ENCODE assay signal across 25 cellular contexts in genomic region chr5:2899311-2899710, GRCh38.
DNase-seq lines count a peak whose midpoint lies in the region; ATAC-seq, FAIRE-seq and TF ChIP-seq lines count a peak whose summit lies in the region.
"Had no signal": no experiment of that assay in that cellular context is flagged by ENCODE, and none has a peak within 500 bp of the region (broad histone marks: within the 10 kb centered on the region; RNA-seq: fewer than 3 reads in every experiment).

No MANE protein-coding gene starts in this region.

- TF ChIP-seq CTCF in MM.1S (IDR thresholded peaks at IDR 0.05; ENCODE audit: low read length) (no peak), H1 (IDR thresholded peaks at IDR 0.05; ENCODE audit: control extremely low read depth in 1 of 3, insufficient read depth in 1 of 3, low read depth in 1 of 3, low read length in 3 of 3) (no peak), testis (IDR thresholded peaks at IDR 0.05) (no peak), mucosa of descending colon (IDR thresholded peaks at IDR 0.05) (no peak)

- no peaks in the 10 kb centered on the region for H3K79me1 ChIP-seq in H1 (ENCODE audit: low read depth, low read length)
- H3K79me1 ChIP-seq in neuronal stem cell (ENCODE audit: low read depth, low read length), result no peaks in the 10 kb centered on the region

- H4K20me1 ChIP-seq in MM.1S (ENCODE audit: insufficient read depth, low read length) (no peaks in the 10 kb centered on the region), H1 (replicated peaks in 1 of 2; ENCODE audit: control insufficient read depth in 1 of 2, insufficient read depth in 2 of 2, low read length in 2 of 2) (no peaks in the 10 kb centered on the region)
- H4K20me1 ChIP-seq: BLaER1 treated with 17β-estradiol and CSF1 and Interleukin-3, amounts not matched to agents 10 nM and 100 nM had no signal

- no peaks in the 10 kb centered on the region for H3F3A ChIP-seq in MM.1S (ENCODE audit: insufficient read depth, low read length)

- peak; percentile 77 for DNase-seq in MM.1S
- DNase-seq in H1 (ENCODE audit: low read depth in 1 of 2, low spot score in 2 of 2), result peak in 1 of 2 experiments; percentile 35
- no peak for DNase-seq in neuronal stem cell (ENCODE audit: low spot score)
- DNase-seq in testis, result peak; percentile 8
- DNase-seq in mucosa of descending colon, result no peak
- no peak for DNase-seq in epidermal melanocyte (ENCODE audit: insufficient read length, low spot score)
- DNase-seq in NCI-H82 (lab: John Stamatoyannopoulos, UW), result no peak
- DNase-seq: AML-193; CD4-positive, alpha-beta T cell; H7; Kasumi-1; MV-4-11; NCI-H1105 treated with DMSO at 0.1 percent for 48 hours; NCI-H146; NCI-H2029; NCI-H446 treated with DMSO at 0.1 percent for 48 hours; NCI-H526; Right ventricle myocardium superior; RPMI8226 had no signal

- H3K23me2 ChIP-seq in H1 (ENCODE audit: low read depth, low read length), result no peaks in the 10 kb centered on the region

- H4K8ac ChIP-seq in H1 (ENCODE audit: extremely low read depth, insufficient read depth, low read length) (peak overlapping the region; percentile 28; the same call in 1 of the 2 replicates), neuronal stem cell (ENCODE audit: low read depth, low read length) (no peak overlapping the region)

- H3K14ac ChIP-seq in H1 (ENCODE audit: insufficient read length) (no peak overlapping the region), neuronal stem cell (ENCODE audit: low read length) (no peak overlapping the region)

- intact Hi-C loops in testis (cut with DNase I; ENCODE audit: low total_unique reads), result no loop called here
- intact Hi-C loops in mucosa of descending colon (cut with DNase I, micrococcal nuclease), result no loop called here

- H2BK15ac ChIP-seq in H1 (ENCODE audit: low read length), result no peak overlapping the region
- H2BK15ac ChIP-seq in neuronal stem cell (ENCODE audit: low read length), result no peak overlapping the region

- H3K27ac ChIP-seq in MM.1S (ENCODE audit: low read length) (no peak overlapping the region; the same call in 1 of the 2 replicates), H1 (ENCODE audit: low read depth, low read length) (no peak overlapping the region), neuronal stem cell (replicated peaks; ENCODE audit: low read length) (no peak overlapping the region), testis (no peak overlapping the region)
- H3K27ac ChIP-seq: BLaER1 treated with 17β-estradiol and CSF1 and Interleukin-3, amounts not matched to agents 10 nM and 100 nM; SJSA1 had no signal

- H3K79me2 ChIP-seq in MM.1S (ENCODE audit: low read length) (no peaks in the 10 kb centered on the region), H1 (ENCODE audit: control insufficient read depth in 1 of 2, insufficient read depth in 2 of 2, low read length in 2 of 2) (no peaks in the 10 kb centered on the region)

- H2BK5ac ChIP-seq in H1 (ENCODE audit: low read depth, low read length), result no peak overlapping the region
- no peak overlapping the region for H2BK5ac ChIP-seq in neuronal stem cell (ENCODE audit: low read length)

- H3K4me1 ChIP-seq in MM.1S (ENCODE audit: low read length), result peaks cover 11% of the 10 kb centered on the region
- no peaks in the 10 kb centered on the region for H3K4me1 ChIP-seq in H1 (replicated peaks in 1 of 4; ENCODE audit: control insufficient read depth in 3 of 4, insufficient read depth in 4 of 4, low read length in 3 of 4)
- H3K4me1 ChIP-seq in neuronal stem cell (ENCODE audit: control insufficient read depth in 2 of 2, insufficient read depth in 1 of 2, low read depth in 1 of 2, low read length in 2 of 2), result peaks cover 3% of the 10 kb centered on the region in 2 donors
- no peaks in the 10 kb centered on the region for H3K4me1 ChIP-seq in testis
- no peaks in the 10 kb centered on the region for H3K4me1 ChIP-seq in mucosa of descending colon (ENCODE audit: low read depth)
- H3K4me1 ChIP-seq: SJSA1 had no signal

- H2AFZ ChIP-seq in MM.1S (ENCODE audit: low read length), result peak overlapping the region; percentile 10; the same call in 1 of the 2 replicates
- H2AFZ ChIP-seq in H1 (ENCODE audit: low read length), result no peak overlapping the region
- no peak overlapping the region for H2AFZ ChIP-seq in neuronal stem cell (ENCODE audit: low read length)

- H4K91ac ChIP-seq in H1 (replicated peaks; ENCODE audit: insufficient read length, low read length) (no peak overlapping the region), neuronal stem cell (ENCODE audit: low read depth, low read length, poor library complexity) (no peak overlapping the region)

- H3K4me2 ChIP-seq in MM.1S (ENCODE audit: low read depth, low read length) (0 out of 2 replicates have a peak overlapping the region, but pooled peaks have one; percentile 1), H1 (ENCODE audit: insufficient read depth in 1 of 2, low read depth in 2 of 2, low read length in 2 of 2) (no peak overlapping the region), neuronal stem cell (ENCODE audit: insufficient read depth, low read length, poor library complexity, severe bottlenecking) (no peak overlapping the region)
- H3K4me2 ChIP-seq: BLaER1 treated with 17β-estradiol and CSF1 and Interleukin-3, amounts not matched to agents 10 nM and 100 nM had no signal

- H3K9me3 ChIP-seq in MM.1S (replicated peaks; ENCODE audit: insufficient read depth, low read length) (no peaks in the 10 kb centered on the region), H1 (ENCODE audit: insufficient read depth in 2 of 2, low read depth in 1 of 2, low read length in 1 of 2) (0 out of 4 replicates have a peak, but pooled peaks cover 0 to 2% of the 10 kb centered on the region in 2 experiments), neuronal stem cell (replicated peaks in 1 of 2; ENCODE audit: control insufficient read depth in 2 of 2, insufficient read depth in 1 of 2, low read depth in 1 of 2, low read length in 2 of 2) (no peaks in the 10 kb centered on the region), testis (no peaks in the 10 kb centered on the region), mucosa of descending colon (peaks cover 32% of the 10 kb centered on the region)
- H3K9me3 ChIP-seq: BLaER1 treated with 17β-estradiol and CSF1 and Interleukin-3, amounts not matched to agents 10 nM and 100 nM had no signal

- no peaks in the 10 kb centered on the region for H3K27me3 ChIP-seq in MM.1S (replicated peaks; ENCODE audit: insufficient read depth, low read length)
- no peaks in the 10 kb centered on the region for H3K27me3 ChIP-seq in H1 (replicated peaks in 1 of 4; ENCODE audit: control insufficient read depth in 3 of 4, extremely low read depth in 1 of 4, insufficient read depth in 3 of 4, low read length in 3 of 4)
- no peaks in the 10 kb centered on the region for H3K27me3 ChIP-seq in neuronal stem cell (ENCODE audit: control insufficient read depth in 3 of 3, insufficient read depth in 3 of 3, low read depth in 1 of 3, low read length in 3 of 3)
- H3K27me3 ChIP-seq in testis, result no peaks in the 10 kb centered on the region
- H3K27me3 ChIP-seq: BLaER1 treated with 17β-estradiol and CSF1 and Interleukin-3, amounts not matched to agents 10 nM and 100 nM; SJSA1 had no signal

- H3K4me3 ChIP-seq in MM.1S (ENCODE audit: low read length) (no peak overlapping the region), H1 (ENCODE audit: extremely low read depth in 1 of 4, insufficient read depth in 2 of 4, low read depth in 3 of 4, low read length in 4 of 4) (no peak overlapping the region), neuronal stem cell (ENCODE audit: low read length in 2 of 2) (no peak overlapping the region), testis (no peak overlapping the region), mucosa of descending colon (no peak overlapping the region)
- H3K4me3 ChIP-seq: BLaER1 treated with 17β-estradiol and CSF1 and Interleukin-3, amounts not matched to agents 10 nM and 100 nM; K562; SJSA1 had no signal

- TF ChIP-seq EP300 in H1 (IDR thresholded peaks at IDR 0.05; ENCODE audit: borderline replicate concordance in 1 of 2, low read depth in 2 of 2, low read length in 2 of 2), result no peak

- no peak for ATAC-seq in mucosa of descending colon
- no peak for ATAC-seq in GM18519 (IDR thresholded peaks at IDR 0.05; ENCODE audit: low FRiP score, unreplicated experiment)
- ATAC-seq: K562 had no signal

- H3K36me3 ChIP-seq in MM.1S (replicated peaks; ENCODE audit: insufficient read depth, low read length), result no peaks in the 10 kb centered on the region
- no peaks in the 10 kb centered on the region for H3K36me3 ChIP-seq in H1 (ENCODE audit: control insufficient read depth in 2 of 4, insufficient read depth in 4 of 4, low read length in 3 of 4)
- no peaks in the 10 kb centered on the region for H3K36me3 ChIP-seq in neuronal stem cell (replicated peaks in 1 of 2; ENCODE audit: control insufficient read depth in 2 of 2, insufficient read depth in 2 of 2, low read length in 2 of 2)
- no peaks in the 10 kb centered on the region for H3K36me3 ChIP-seq in testis (ENCODE audit: low read depth, missing control alignments)
- no peaks in the 10 kb centered on the region for H3K36me3 ChIP-seq in mucosa of descending colon (ENCODE audit: low read depth)
- H3K36me3 ChIP-seq: BLaER1 treated with 17β-estradiol and CSF1 and Interleukin-3, amounts not matched to agents 10 nM and 100 nM; SJSA1 had no signal

- H3K9me2 ChIP-seq in MM.1S (replicated peaks; ENCODE audit: insufficient read depth, low read length), result no peaks in the 10 kb centered on the region

- no peak overlapping the region for H3K56ac ChIP-seq in H1 (replicated peaks; ENCODE audit: insufficient read length, low read depth, low read length)

- H2BK12ac ChIP-seq in H1 (ENCODE audit: low read depth, low read length) (no peak overlapping the region), neuronal stem cell (ENCODE audit: low read length) (no peak overlapping the region)

- 97% methylated on average over 9 of the region's 9 CpGs; no CpG with 5 or more reads in 1 of the 2 experiments for WGBS in H1 (ENCODE audit: extremely low coverage in 1 of 2, insufficient coverage in 1 of 2, insufficient read length in 1 of 2, insufficient replicate concordance in 2 of 2, low coverage in 1 of 2, low lambda C conversion rate in 2 of 2, missing lambda C conversion rate in 1 of 2), 2 experiments
- no CpG with 5 or more reads among the region's 9 CpGs for WGBS in neuronal stem cell (ENCODE audit: extremely low coverage in 2 of 2, insufficient read length in 2 of 2, insufficient replicate concordance in 1 of 2), 2 donors
- WGBS in testis, 2 donors, result 82 to 85% methylated on average over 9 of the region's 9 CpGs

- H2BK120ac ChIP-seq in H1 (replicated peaks; ENCODE audit: low read depth, low read length) (no peak overlapping the region), neuronal stem cell (ENCODE audit: low read depth, low read length) (no peak overlapping the region)

- no peak overlapping the region for H2BK20ac ChIP-seq in H1 (ENCODE audit: low read length)

- FAIRE-seq in H1 (lab: Jason Lieb, UNC), result no peak
- FAIRE-seq: D721Med, HTR-8/SVneo, K562 had no signal

- H3K4ac ChIP-seq in H1 (replicated peaks; ENCODE audit: insufficient read length, low read depth, low read length) (no peak overlapping the region), neuronal stem cell (ENCODE audit: low read length) (no peak overlapping the region)

- H3K18ac ChIP-seq in H1 (ENCODE audit: extremely low read depth, low read length) (no peak overlapping the region), neuronal stem cell (ENCODE audit: low read length) (peak overlapping the region; percentile 75)

- no peak overlapping the region for H3K23ac ChIP-seq in H1 (ENCODE audit: insufficient read length)
- H3K23ac ChIP-seq in neuronal stem cell (ENCODE audit: low read depth, low read length, poor library complexity), result no peak overlapping the region

- H3K9ac ChIP-seq in MM.1S (ENCODE audit: low read length) (no peak overlapping the region), H1 (replicated peaks in 1 of 4; ENCODE audit: extremely low read depth in 1 of 4, low read depth in 3 of 4, low read length in 3 of 4) (no peak overlapping the region), neuronal stem cell (ENCODE audit: low read depth, low read length, poor library complexity) (peak overlapping the region; percentile 32)
- H3K9ac ChIP-seq: BLaER1 treated with 17β-estradiol and CSF1 and Interleukin-3, amounts not matched to agents 10 nM and 100 nM had no signal

- POLR2A ChIA-PET in H1 (lab: Charles Lee; ENCODE audit: partially characterized antibody), result no interaction called here

- CTCF ChIA-PET in H1 (lab: Charles Lee; ENCODE audit: partially characterized antibody), result interaction anchor here (0.6 kb wide), 2 partner anchors 34 to 610 kb away, joined by 3 to 4 read pairs; no protein-coding TSS in a partner anchor

- TF ChIP-seq POLR2A in H1 (IDR thresholded peaks at IDR 0.05; ENCODE audit: control extremely low read depth in 1 of 2, low read depth in 2 of 2, low read length in 2 of 2), result no peak
- TF ChIP-seq POLR2A in testis (IDR thresholded peaks at IDR 0.05), result no peak

- TF ChIP-seq RAD21 in H1 (IDR thresholded peaks at IDR 0.05 in 1 of 2, conservative IDR thresholded peaks at IDR 0.05 in 1 of 2; ENCODE audit: low read depth in 2 of 2, low read length in 2 of 2), result no peak

- H2AK5ac ChIP-seq in H1 (ENCODE audit: low read depth, low read length) (no peak overlapping the region), neuronal stem cell (ENCODE audit: low read depth, low read length) (peak overlapping the region; percentile 74)

- no peak overlapping the region for H4K5ac ChIP-seq in H1 (ENCODE audit: insufficient read length, low read depth, low read length)

Comparison
In these comparisons a context has a peak if more than half of its experiments do, and no peak if none do; other contexts are left out.
1. DNase-seq: peak in MM.1S (single experiment) and testis (single experiment); none in neuronal stem cell (single experiment), mucosa of descending colon (0 of 3), epidermal melanocyte (single experiment) and NCI-H82 (single experiment).